14 cellular contexts compared by ENCODE assay signal in genomic region chr3:188207941-188208750, GRCh38. TPM values are rescaled to one million over a fixed set of nuclear protein-coding genes. Genes with fewer than 3 reads are reported as not detected.
A peak's percentile ranks its signal among the peaks of the same experiment; 100 is the strongest.
DNase-seq lines count a peak whose midpoint lies in the region; ATAC-seq and TF ChIP-seq lines count a peak whose summit lies in the region.
"Had no signal": no experiment of that assay in that cellular context is flagged by ENCODE, and none has a peak within 500 bp of the region (broad histone marks: within the 10 kb centered on the region; RNA-seq: fewer than 3 reads in every experiment).

No MANE protein-coding gene starts in this region.

- H3K4me1 ChIP-seq in Caco-2 (peaks cover 34% of the 10 kb centered on the region), prostate gland (replicated peaks) (peaks cover 11% of the 10 kb centered on the region), colonic mucosa (peaks cover 6% of the 10 kb centered on the region)

- H3K4me3 Mint-ChIP-seq in Caco-2 (ENCODE audit: unreplicated experiment) (no peak overlapping the region), WTC11 (no peak overlapping the region)

- H3K27me3 Mint-ChIP-seq in Caco-2 (ENCODE audit: insufficient read depth, unreplicated experiment) = no peaks in the 10 kb centered on the region
- H3K27me3 Mint-ChIP-seq in WTC11 (ENCODE audit: low read depth) = no peaks in the 10 kb centered on the region

- DNase-seq in Caco-2 (no peak), WTC11 (ENCODE audit: low spot score) (peak; percentile 56), left ventricle myocardium superior (no peak), prostate gland (ENCODE audit: low spot score) (no peak), AG08395 (ENCODE audit: low spot score) (no peak), NCI-H1092 treated with DMSO at 0.1 percent for 48 hours (lab: John Stamatoyannopoulos, UW) (no peak), T-helper 9 cell (no peak), colonic mucosa (no peak)
- DNase-seq: activated CD4-positive, alpha-beta T cell treated with anti-CD3 and anti-CD28 coated beads for 48 hours; NCI-H1417; NCI-H524 treated with DMSO at 0.1 percent for 48 hours; SIG-M5 had no signal

- WGBS in prostate gland = 78% methylated on average over 10 of the region's 10 CpGs

- H3K36me3 Mint-ChIP-seq in Caco-2 (ENCODE audit: insufficient read depth, unreplicated experiment) (peaks cover 38% of the 10 kb centered on the region), WTC11 (no peaks in the 10 kb centered on the region)

- H3K9me3 Mint-ChIP-seq in Caco-2 (ENCODE audit: unreplicated experiment) (no peaks in the 10 kb centered on the region), WTC11 (no peaks in the 10 kb centered on the region)

- peak overlapping the region; percentile 26 for H3K27ac Mint-ChIP-seq in Caco-2 (ENCODE audit: unreplicated experiment)
- H3K27ac Mint-ChIP-seq in WTC11 = peak overlapping the region; percentile 67

- H3K27ac ChIP-seq in prostate gland (peak overlapping the region; percentile 14 to 46), colonic mucosa (no peak overlapping the region)
- H3K27ac ChIP-seq: BLaER1 had no signal

- no peak for TF ChIP-seq POLR2A in prostate gland (IDR thresholded peaks at IDR 0.05)

- no TSS peak for BruUV-seq in Caco-2 (replicated peaks; lab: Mats Ljungman, UMichigan)

- H3K9me3 ChIP-seq in Caco-2 (no peaks in the 10 kb centered on the region), prostate gland (no peaks in the 10 kb centered on the region), colonic mucosa (no peaks in the 10 kb centered on the region)
- H3K9me3 ChIP-seq: BLaER1 had no signal

- intact Hi-C loops in Caco-2 (cut with micrococcal nuclease; ENCODE audit: unreplicated experiment) (loop anchor here (2.0 kb wide), 1 partner anchor 171 kb away; no protein-coding TSS in a partner anchor), left ventricle myocardium superior (cut with micrococcal nuclease) (no loop called here), prostate gland (cut with DNase I) (loop anchor here (5.0 kb wide), 1 partner anchor 51 kb away; no protein-coding TSS in a partner anchor), colonic mucosa (cut with DNase I) (no loop called here)

- TF ChIP-seq CTCF in Caco-2 (IDR thresholded peaks at IDR 0.05; ENCODE audit: insufficient read depth in 1 of 2, low read depth in 1 of 2, low read length in 1 of 2, severe bottlenecking in 1 of 2, unreplicated experiment in 1 of 2) = no peak
- no peak for TF ChIP-seq CTCF in WTC11 (IDR thresholded peaks at IDR 0.05)
- TF ChIP-seq CTCF in prostate gland (IDR thresholded peaks at IDR 0.05) = no peak
- no peak for TF ChIP-seq CTCF in colonic mucosa (IDR thresholded peaks at IDR 0.05)

- H3K9ac ChIP-seq in colonic mucosa (ENCODE audit: low read depth in 2 of 2, low read length in 2 of 2) = peak overlapping the region in 1 of 2 donors; percentile 10
- H3K9ac ChIP-seq: BLaER1 had no signal

- ATAC-seq in WTC11 (peak; percentile 86), left ventricle myocardium superior (peak; percentile 28)

- H3K4me3 ChIP-seq in Caco-2 (ENCODE audit: low read depth, low read length) (no peak overlapping the region), prostate gland (no peak overlapping the region), colonic mucosa (no peak overlapping the region)
- H3K4me3 ChIP-seq: BLaER1, skin epidermis had no signal

- H3K36me3 ChIP-seq in Caco-2 (ENCODE audit: control insufficient read depth, insufficient read depth, low read length) (no peaks in the 10 kb centered on the region; the same call in none of the 2 replicates), prostate gland (no peaks in the 10 kb centered on the region), colonic mucosa (no peaks in the 10 kb centered on the region)

- peaks cover 19% of the 10 kb centered on the region for H3K4me1 Mint-ChIP-seq in Caco-2 (ENCODE audit: low read depth, unreplicated experiment)
- H3K4me1 Mint-ChIP-seq in WTC11 = peaks cover 37% of the 10 kb centered on the region

- CTCF ChIA-PET in Caco-2 (lab: Charles Lee) = interaction anchor here (0.9 kb wide), 1 partner anchor 9 kb away, joined by 3 read pairs; no protein-coding TSS in a partner anchor
- CTCF ChIA-PET in WTC11 (lab: Charles Lee) = interaction anchor here (0.6 to 4.5 kb wide), 8 partner anchors 10 to 541 kb away, joined by 3 to 29 read pairs (median 4); no protein-coding TSS in a partner anchor

- POLR2A ChIA-PET in Caco-2 (lab: Charles Lee) = no interaction called here
- POLR2A ChIA-PET in WTC11 (lab: Charles Lee) = interaction anchor here (0.5 to 0.9 kb wide), 2 partner anchors 55 kb away, joined by 3 read pairs; partner anchors contain the start of gene LPP

- no peaks in the 10 kb centered on the region for H3K27me3 ChIP-seq in Caco-2 (replicated peaks; ENCODE audit: control insufficient read depth, insufficient read depth, low read length)
- H3K27me3 ChIP-seq in prostate gland (replicated peaks; ENCODE audit: insufficient read depth) = no peaks in the 10 kb centered on the region
- no peaks in the 10 kb centered on the region for H3K27me3 ChIP-seq in colonic mucosa
- H3K27me3 ChIP-seq: BLaER1 had no signal

TF ChIP-seq in WTC11, 78 proteins besides CTCF, POLR2A, EP300 and RAD21:
- TF ChIP-seq NFE2L1 (CRISPR knock-in tag; IDR thresholded peaks at IDR 0.05) = peak; percentile 53; the same call in 1 of the 2 replicates
- TF ChIP-seq TEAD1 (CRISPR knock-in tag; IDR thresholded peaks at IDR 0.05) = no peak

RNA-seq across cellular contexts. Expression of gene LPP, which starts 54.2 kb away (rescaled TPM):
- total RNA-seq in Caco-2 (2022) (120 and 147 TPM in 2 replicates), WTC11 (2021) (49.2 to 55.6 TPM (median 49.6 TPM) in 3 replicates), left ventricle myocardium superior (109 TPM), prostate gland (100 to 1,000 TPM; 219 to 248 TPM), colonic mucosa (100 to 1,000 TPM; 170 to 246 TPM)

Comparison
In these comparisons a context has a peak if more than half of its experiments do, and no peak if none do; other contexts are left out.
1. intact Hi-C loops: an anchor here in Caco-2 (2.0 kb wide) and prostate gland (5.0 kb wide); none called in left ventricle myocardium superior and colonic mucosa.